Comparison of ENCODE assay signal across 8 cellular contexts in the genomic region with DNA sequence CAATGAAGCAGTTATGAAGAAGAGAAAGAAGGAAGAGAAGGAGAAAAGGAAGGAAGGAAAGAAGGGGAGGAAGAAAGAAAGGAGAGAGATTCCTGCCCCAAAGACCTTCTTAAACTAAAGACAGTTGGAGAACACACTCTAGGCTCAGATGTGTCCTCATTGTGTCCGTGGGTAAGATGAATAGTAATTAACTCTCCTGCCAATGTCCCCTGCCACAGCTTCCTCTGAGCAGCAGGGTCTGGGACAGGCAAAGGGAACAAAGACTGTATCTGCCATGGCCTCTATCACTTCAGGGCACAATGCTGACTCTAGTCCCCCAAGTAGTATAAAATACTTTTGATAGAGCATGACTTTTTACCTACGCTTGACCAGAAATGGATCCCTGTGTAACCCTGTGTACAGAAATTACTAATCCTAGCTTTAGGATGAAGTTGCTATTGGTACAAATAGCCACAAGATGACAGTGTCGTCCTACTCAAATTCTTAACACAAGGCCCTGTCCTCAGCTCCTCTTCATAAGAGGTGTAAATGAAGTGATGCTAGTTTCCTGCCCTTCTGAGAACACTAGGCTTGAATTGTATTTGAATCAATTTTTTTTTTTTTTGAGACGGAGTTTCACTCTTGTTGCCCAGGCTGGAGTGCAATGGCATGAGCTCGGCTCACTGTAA.
DNase-seq lines count a peak whose midpoint lies in the region; ATAC-seq, FAIRE-seq and TF ChIP-seq lines count a peak whose summit lies in the region.

No MANE protein-coding gene starts in this region.

- intact Hi-C loops in esophagus squamous epithelium (cut with DNase I), result no loop called here
- intact Hi-C loops in naive thymus-derived CD4-positive, alpha-beta T cell (cut with micrococcal nuclease), result loop anchor here (1.0 kb wide), 1 partner anchor 412 kb away; no protein-coding TSS in a partner anchor

- H3K4me1 ChIP-seq in esophagus squamous epithelium, result no peaks in the 10 kb centered on the region
- no peaks in the 10 kb centered on the region for H3K4me1 ChIP-seq in naive thymus-derived CD4-positive, alpha-beta T cell (ENCODE audit: control insufficient read depth in 2 of 2, insufficient read depth in 2 of 2, low read length in 2 of 2)

- H3K4me1 Mint-ChIP-seq in naive thymus-derived CD4-positive, alpha-beta T cell, result no peaks in the 10 kb centered on the region

- H3K9me3 ChIP-seq in esophagus squamous epithelium, result no peaks in the 10 kb centered on the region
- no peaks in the 10 kb centered on the region for H3K9me3 ChIP-seq in naive thymus-derived CD4-positive, alpha-beta T cell (ENCODE audit: control insufficient read depth in 2 of 3, low read length in 3 of 3)

- POLR2A ChIA-PET in naive thymus-derived CD4-positive, alpha-beta T cell (lab: Charles Lee), result no interaction called here

- peak; percentile 57 for ATAC-seq in naive thymus-derived CD4-positive, alpha-beta T cell
- ATAC-seq in GM21390 (IDR thresholded peaks at IDR 0.05; ENCODE audit: unreplicated experiment), result no peak

- H3K27ac Mint-ChIP-seq in naive thymus-derived CD4-positive, alpha-beta T cell, result no peak overlapping the region

- WGBS in esophagus squamous epithelium, 2 donors, result 38 to 41% methylated on average over 5 of the region's 5 CpGs

- no peak overlapping the region for H3K4me3 Mint-ChIP-seq in naive thymus-derived CD4-positive, alpha-beta T cell

- no peak for TF ChIP-seq POLR2A in GM12891 (IDR thresholded peaks at IDR 0.05; ENCODE audit: low read depth, low read length)
- no peak for TF ChIP-seq POLR2A in esophagus squamous epithelium (IDR thresholded peaks at IDR 0.05)

- DNase-seq in GM12891 (ENCODE audit: insufficient read length, low spot score) (peak; percentile 38), NAMALWA (ENCODE audit: low spot score) (peak; percentile 68), RPMI7951 (ENCODE audit: low read depth) (peak; percentile 53), esophagus squamous epithelium (lab: John Stamatoyannopoulos, UW) (no peak)
- no peak for DNase-seq in naive thymus-derived CD4-positive, alpha-beta T cell
- DNase-seq in activated CD4-positive, CD25-positive, alpha-beta regulatory T cell treated with anti-CD3 and anti-CD28 coated beads, Interleukin-2, amount 50 U/mL, for 72 hours, result no peak

- peaks cover 0 to 14% (median 0%) of the 10 kb centered on the region in 5 donors for H3K27me3 Mint-ChIP-seq in naive thymus-derived CD4-positive, alpha-beta T cell

- peak in 5 of 6 experiments; percentile 39 to 65 (median 52) for TF ChIP-seq CTCF in esophagus squamous epithelium (IDR thresholded peaks at IDR 0.05)

- FAIRE-seq in A204.1 (lab: Jason Lieb, UNC) (peak; percentile 78), GM12891 (lab: Jason Lieb, UNC) (peak; percentile 73)

- H3K27ac ChIP-seq in esophagus squamous epithelium, result no peak overlapping the region
- H3K27ac ChIP-seq in naive thymus-derived CD4-positive, alpha-beta T cell (ENCODE audit: low read depth, low read length), result no peak overlapping the region

- CTCF ChIA-PET in naive thymus-derived CD4-positive, alpha-beta T cell (lab: Charles Lee), result interaction anchor here (0.6 to 1.4 kb wide), 5 partner anchors 16 to 880 kb away, joined by 3 to 6 read pairs (median 3); no protein-coding TSS in a partner anchor

- H3K27me3 ChIP-seq in esophagus squamous epithelium, result no peaks in the 10 kb centered on the region
- no peaks in the 10 kb centered on the region for H3K27me3 ChIP-seq in naive thymus-derived CD4-positive, alpha-beta T cell (ENCODE audit: control insufficient read depth in 2 of 2, insufficient read depth in 2 of 2, low read length in 2 of 2)

- no peak overlapping the region for H3K4me3 ChIP-seq in esophagus squamous epithelium
- no peak overlapping the region for H3K4me3 ChIP-seq in naive thymus-derived CD4-positive, alpha-beta T cell (ENCODE audit: low read length)

- H3K36me3 Mint-ChIP-seq in naive thymus-derived CD4-positive, alpha-beta T cell, result no peaks in the 10 kb centered on the region

- no peaks in the 10 kb centered on the region for H3K9me3 Mint-ChIP-seq in naive thymus-derived CD4-positive, alpha-beta T cell

- H3K36me3 ChIP-seq in esophagus squamous epithelium, result no peaks in the 10 kb centered on the region
- H3K36me3 ChIP-seq in naive thymus-derived CD4-positive, alpha-beta T cell (ENCODE audit: control insufficient read depth in 2 of 3, insufficient read depth in 3 of 3, low read length in 3 of 3), result no peaks in the 10 kb centered on the region

TF ChIP-seq in GM12891, 5 proteins besides CTCF, POLR2A, EP300 and RAD21:
- no peak for TF ChIP-seq SPI1 (IDR thresholded peaks at IDR 0.05; ENCODE audit: low read depth, low read length)
- no peak for TF ChIP-seq PAX5 (IDR thresholded peaks at IDR 0.05; ENCODE audit: insufficient read depth, low read length, severe bottlenecking)
- no peak for TF ChIP-seq POU2F2 (IDR thresholded peaks at IDR 0.05; ENCODE audit: low read depth, low read length)
- no peak for TF ChIP-seq TAF1 (IDR thresholded peaks at IDR 0.05; ENCODE audit: low read depth, low read length)
- no peak for TF ChIP-seq POLR2AphosphoS5 (IDR thresholded peaks at IDR 0.05; ENCODE audit: low read depth, low read length)
TF ChIP-seq in GM12891: peak in this region for 0.

Comparison
In these comparisons a context has a peak if more than half of its experiments do, and no peak if none do; other contexts are left out.
1. DNase-seq: peak in GM12891 (single experiment), NAMALWA (single experiment) and RPMI7951 (single experiment); none in esophagus squamous epithelium (single experiment), naive thymus-derived CD4-positive, alpha-beta T cell (0 of 9) and activated CD4-positive, CD25-positive, alpha-beta regulatory T cell treated with anti-CD3 and anti-CD28 coated beads, Interleukin-2, amount 50 U/mL, for 72 hours (single experiment).